In the genomic region with DNA sequence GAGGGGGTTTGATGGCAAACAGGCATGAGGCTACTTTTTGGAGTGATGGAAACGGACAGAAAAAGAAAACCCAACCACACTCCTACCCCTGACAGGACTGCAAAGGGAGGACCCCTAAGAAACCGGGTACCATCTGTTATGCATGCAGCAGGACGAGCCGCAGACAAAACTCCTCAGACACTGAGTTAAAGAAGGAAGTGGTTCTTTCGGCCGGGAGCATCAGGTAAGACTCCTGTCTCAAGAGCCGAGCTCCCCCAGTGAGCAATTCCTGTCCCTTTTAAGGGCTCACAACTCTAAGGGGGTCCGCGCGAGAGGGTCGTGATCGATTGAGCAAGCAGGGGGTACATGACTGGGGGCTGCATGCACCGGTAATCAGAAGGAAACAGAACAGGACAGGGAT, we compare ENCODE assay signal across 12 cellular contexts. TPM values are rescaled to one million over a fixed set of nuclear protein-coding genes. Genes with fewer than 3 reads are reported as not detected.
DNase-seq lines count a peak whose midpoint lies in the region; ATAC-seq, FAIRE-seq and TF ChIP-seq lines count a peak whose summit lies in the region.
"Not testable (repeated sequence)": the region's sequence is repeated elsewhere in the genome, so short reads cannot be mapped to it uniquely, and the experiment has no call there.
"Had no signal": no experiment of that assay in that cellular context is flagged by ENCODE, and none has a peak within 500 bp of the region (broad histone marks: within the 10 kb centered on the region; RNA-seq: fewer than 3 reads in every experiment).

No MANE protein-coding gene starts in this region.

- not testable (repeated sequence) for H3K27me3 Mint-ChIP-seq in CD8-positive, alpha-beta T cell (ENCODE audit: low read depth); activated T-cell treated with anti-CD3 and anti-CD28 coated beads, Interleukin-2, amount 50 U/mL, for 24 hours; activated naive CD8-positive, alpha-beta T cell treated with anti-CD3 and anti-CD28 coated beads, Interleukin-2, amount 50 U/mL, for 24 hours
- peaks cover 11% of the 10 kb centered on the region for H3K27me3 Mint-ChIP-seq in T-helper 17 cell

- H3K4me2 ChIP-seq in keratinocyte (ENCODE audit: control insufficient read depth, extremely low read depth, insufficient read depth, low read depth, low read length), result peak overlapping the region; percentile 63
- H3K4me2 ChIP-seq in parathyroid adenoma (ENCODE audit: low read length), result not testable (repeated sequence)

- not testable (repeated sequence) for FAIRE-seq in keratinocyte (lab: Jason Lieb, UNC)

- not testable (repeated sequence) for ATAC-seq in CD8-positive, alpha-beta T cell; T-helper 17 cell; activated naive CD8-positive, alpha-beta T cell treated with anti-CD3 and anti-CD28 coated beads, Interleukin-2, amount 50 U/mL, for 24 hours

- not testable (repeated sequence) for TF ChIP-seq CTCF in CD8-positive, alpha-beta T cell (IDR thresholded peaks at IDR 0.05); keratinocyte (optimal IDR thresholded peaks at IDR 0.05 in 1 of 3, IDR thresholded peaks at IDR 0.05 in 1 of 3, conservative IDR thresholded peaks at IDR 0.05 in 1 of 3; ENCODE audit: extremely low read depth in 1 of 3, insufficient read depth in 2 of 3, low read length in 3 of 3); parathyroid adenoma (IDR thresholded peaks at IDR 0.05)

- not testable (repeated sequence) for H3K79me2 ChIP-seq in keratinocyte (ENCODE audit: control insufficient read depth, insufficient read depth, low read length); parathyroid adenoma

- dilution Hi-C loops in keratinocyte (cut with MboI; ENCODE audit: extremely low pct_ligation_motif_present, low sequenced_read_pairs), result not testable (repeated sequence)

- POLR2A ChIA-PET in CD8-positive, alpha-beta T cell (lab: Charles Lee), result not testable (repeated sequence)

- H3K27me3 ChIP-seq in CD8-positive, alpha-beta T cell (ENCODE audit: insufficient read depth, low read length); keratinocyte (ENCODE audit: control insufficient read depth, extremely low read depth, insufficient read depth, low read length); parathyroid adenoma (ENCODE audit: control insufficient read depth, insufficient read depth, low read length): not testable (repeated sequence)

- not testable (repeated sequence) for H3K9me3 Mint-ChIP-seq in CD8-positive, alpha-beta T cell; activated T-cell treated with anti-CD3 and anti-CD28 coated beads, Interleukin-2, amount 50 U/mL, for 24 hours; activated naive CD8-positive, alpha-beta T cell treated with anti-CD3 and anti-CD28 coated beads, Interleukin-2, amount 50 U/mL, for 24 hours

- H3K36me3 ChIP-seq in CD8-positive, alpha-beta T cell (ENCODE audit: insufficient read depth, low read length); keratinocyte (ENCODE audit: control insufficient read depth in 2 of 2, extremely low read depth in 1 of 2, insufficient read depth in 2 of 2, low read length in 2 of 2); parathyroid adenoma (ENCODE audit: control insufficient read depth, insufficient read depth, low read length): not testable (repeated sequence)

- H3K4me3 ChIP-seq in CD8-positive, alpha-beta T cell (ENCODE audit: low read depth, low read length), result peak overlapping the region; percentile 26
- peak overlapping the region; percentile 20; the same call in 1 of the 2 replicates for H3K4me3 ChIP-seq in Jurkat, Clone E6-1 (ENCODE audit: low read length)
- H3K4me3 ChIP-seq in keratinocyte (ENCODE audit: control insufficient read depth in 2 of 3, extremely low read depth in 1 of 3, insufficient read depth in 2 of 3, low read depth in 1 of 3, low read length in 3 of 3); parathyroid adenoma (ENCODE audit: low read depth, low read length): not testable (repeated sequence)

- DNase-seq in CD8-positive, alpha-beta T cell; Jurkat, Clone E6-1 (ENCODE audit: low read depth, low spot score); T-helper 17 cell; activated T-cell treated with anti-CD3 and anti-CD28 coated beads, Interleukin-2, amount 50 U/mL, for 24 hours; activated naive CD8-positive, alpha-beta T cell treated with anti-CD3 and anti-CD28 coated beads, Interleukin-2, amount 50 U/mL, for 24 hours; keratinocyte (ENCODE audit: low read depth, low spot score): not testable (repeated sequence)

- not testable (repeated sequence) for H3K36me3 Mint-ChIP-seq in CD8-positive, alpha-beta T cell; T-helper 17 cell (ENCODE audit: low read depth); activated T-cell treated with anti-CD3 and anti-CD28 coated beads, Interleukin-2, amount 50 U/mL, for 24 hours (ENCODE audit: low read depth); activated naive CD8-positive, alpha-beta T cell treated with anti-CD3 and anti-CD28 coated beads, Interleukin-2, amount 50 U/mL, for 24 hours (ENCODE audit: low read depth)

- not testable (repeated sequence) for H3K27ac ChIP-seq in CD8-positive, alpha-beta T cell (ENCODE audit: low read depth, low read length); keratinocyte (ENCODE audit: control insufficient read depth, insufficient read depth, low read length); parathyroid adenoma

- H3K27ac Mint-ChIP-seq in CD8-positive, alpha-beta T cell, result peak overlapping the region; percentile 78
- H3K27ac Mint-ChIP-seq in T-helper 17 cell, result peak overlapping the region; percentile 70
- H3K27ac Mint-ChIP-seq in activated T-cell treated with anti-CD3 and anti-CD28 coated beads, Interleukin-2, amount 50 U/mL, for 24 hours; activated naive CD8-positive, alpha-beta T cell treated with anti-CD3 and anti-CD28 coated beads, Interleukin-2, amount 50 U/mL, for 24 hours: not testable (repeated sequence)

- H3K9ac ChIP-seq in keratinocyte (ENCODE audit: control insufficient read depth, extremely low read depth, insufficient read depth, low read length); parathyroid adenoma: not testable (repeated sequence)

- CTCF ChIA-PET in CD8-positive, alpha-beta T cell (lab: Charles Lee), result not testable (repeated sequence)

- not testable (repeated sequence) for H3K9me3 ChIP-seq in CD8-positive, alpha-beta T cell (ENCODE audit: low read length); T-helper 17 cell (ENCODE audit: control insufficient read depth, low read length, poor library complexity, severe bottlenecking); keratinocyte (ENCODE audit: control insufficient read depth, low read depth, low read length); parathyroid adenoma (ENCODE audit: control insufficient read depth, low read length)

- H3K4me1 ChIP-seq in CD8-positive, alpha-beta T cell (ENCODE audit: insufficient read depth, low read length); keratinocyte (ENCODE audit: control insufficient read depth, extremely low read depth, insufficient read depth, low read length); parathyroid adenoma: not testable (repeated sequence)

- intact Hi-C loops in CD8-positive, alpha-beta T cell (cut with DNase I, micrococcal nuclease), result not testable (repeated sequence)

- H3K4me3 Mint-ChIP-seq in CD8-positive, alpha-beta T cell, result peak overlapping the region; percentile 83
- peak overlapping the region; percentile 76 for H3K4me3 Mint-ChIP-seq in T-helper 17 cell
- peak overlapping the region; percentile 21 for H3K4me3 Mint-ChIP-seq in activated T-cell treated with anti-CD3 and anti-CD28 coated beads, Interleukin-2, amount 50 U/mL, for 24 hours
- H3K4me3 Mint-ChIP-seq in activated naive CD8-positive, alpha-beta T cell treated with anti-CD3 and anti-CD28 coated beads, Interleukin-2, amount 50 U/mL, for 24 hours, result peak overlapping the region; percentile 44

- H2AFZ ChIP-seq in keratinocyte (ENCODE audit: control insufficient read depth, low read length), result peak overlapping the region; percentile 73
- H2AFZ ChIP-seq in parathyroid adenoma, result peak overlapping the region; percentile 64

- not testable (repeated sequence) for H3K9me1 ChIP-seq in keratinocyte (ENCODE audit: control insufficient read depth, extremely low read depth, insufficient read depth, low read length)

- H4K20me1 ChIP-seq in keratinocyte (ENCODE audit: control insufficient read depth, extremely low read depth, insufficient read depth, low read length), result not testable (repeated sequence)

- peaks cover 14% of the 10 kb centered on the region for H3K4me1 Mint-ChIP-seq in CD8-positive, alpha-beta T cell (ENCODE audit: low read depth)
- peaks cover 15% of the 10 kb centered on the region for H3K4me1 Mint-ChIP-seq in T-helper 17 cell
- peaks cover 15% of the 10 kb centered on the region for H3K4me1 Mint-ChIP-seq in activated T-cell treated with anti-CD3 and anti-CD28 coated beads, Interleukin-2, amount 50 U/mL, for 24 hours (ENCODE audit: low read depth)
- H3K4me1 Mint-ChIP-seq in activated naive CD8-positive, alpha-beta T cell treated with anti-CD3 and anti-CD28 coated beads, Interleukin-2, amount 50 U/mL, for 24 hours, result peaks cover 15% of the 10 kb centered on the region

RNA-seq across cellular contexts. Expression of a gene that starts 27.2 kb away (rescaled TPM):
- under 1 TPM; 0.67 to 0.98 TPM for total RNA-seq in CD8-positive, alpha-beta T cell
- 8.6 TPM for polyA plus RNA-seq in Jurkat, Clone E6-1 (2012; ENCODE audit: insufficient read depth, insufficient read length)
- total RNA-seq in T-helper 17 cell, result 1 to 10 TPM; 1.6 to 2.4 TPM
- polyA plus RNA-seq in keratinocyte, result 0.05 to 0.26 TPM (median 0.12 TPM) in 3 replicates
- polyA plus RNA-seq in keratinocyte (2011; ENCODE audit: low read depth), result not detected
- polyA plus RNA-seq in keratinocyte (2011; cell fraction: cytosol; rRNA removed), result 0.13 and 0.15 TPM in 2 replicates
- polyA plus RNA-seq in keratinocyte (2011; cell fraction: nucleus; rRNA removed), result not detected in 2 replicates
- 0.19 TPM in 1 of 2 replicates, not detected in the other for polyA plus RNA-seq in keratinocyte (2012; ENCODE audit: low replicate concordance)
- 0.20 TPM in 1 of 3 replicates, not detected in the others for polyA minus RNA-seq in keratinocyte
- not detected for polyA minus RNA-seq in keratinocyte (2011; cell fraction: cytosol; rRNA and poly(A)+ RNA removed)
- polyA minus RNA-seq in keratinocyte (2011; cell fraction: nucleus; rRNA and poly(A)+ RNA removed), result not detected in 2 replicates
- total RNA-seq: fibroblast of lung, left lobe of liver had no signal

RNA-seq across cellular contexts. Expression of a gene that starts 27.3 kb away (rescaled TPM):
- not detected for total RNA-seq in CD8-positive, alpha-beta T cell
- 13.2 TPM for polyA plus RNA-seq in Jurkat, Clone E6-1 (2012; ENCODE audit: insufficient read depth, insufficient read length)
- total RNA-seq in T-helper 17 cell, result under 1 TPM in 1 of 2 donors, not detected in 1; 0.17 TPM
- polyA plus RNA-seq in keratinocyte, result not detected in 3 replicates
- not detected for polyA plus RNA-seq in keratinocyte (2011; ENCODE audit: low read depth)
- polyA plus RNA-seq in keratinocyte (2011; cell fraction: cytosol; rRNA removed), result not detected in 2 replicates
- not detected in 2 replicates for polyA plus RNA-seq in keratinocyte (2011; cell fraction: nucleus; rRNA removed)
- not detected in 2 replicates for polyA plus RNA-seq in keratinocyte (2012; ENCODE audit: low replicate concordance)
- not detected in 3 replicates for polyA minus RNA-seq in keratinocyte
- polyA minus RNA-seq in keratinocyte (2011; cell fraction: cytosol; rRNA and poly(A)+ RNA removed), result not detected
- polyA minus RNA-seq in keratinocyte (2011; cell fraction: nucleus; rRNA and poly(A)+ RNA removed), result not detected in 2 replicates
- total RNA-seq: dermis blood vessel endothelial cell, fibroblast of lung, gastroesophageal sphincter, left lobe of liver, stomach had no signal
- polyA plus RNA-seq: fibroblast of lung had no signal

Comparison
In these comparisons a context has a peak if more than half of its experiments do, and no peak if none do; other contexts are left out.
1. H3K4me3 Mint-ChIP-seq: peak in every context shown above with its lines; median percentile 83 in CD8-positive, alpha-beta T cell; 76 in T-helper 17 cell; 44 in activated naive CD8-positive, alpha-beta T cell treated with anti-CD3 and anti-CD28 coated beads, Interleukin-2, amount 50 U/mL, for 24 hours; 21 in activated T-cell treated with anti-CD3 and anti-CD28 coated beads, Interleukin-2, amount 50 U/mL, for 24 hours.